ENCODE assay signal across 22 cellular contexts in the genomic region with DNA sequence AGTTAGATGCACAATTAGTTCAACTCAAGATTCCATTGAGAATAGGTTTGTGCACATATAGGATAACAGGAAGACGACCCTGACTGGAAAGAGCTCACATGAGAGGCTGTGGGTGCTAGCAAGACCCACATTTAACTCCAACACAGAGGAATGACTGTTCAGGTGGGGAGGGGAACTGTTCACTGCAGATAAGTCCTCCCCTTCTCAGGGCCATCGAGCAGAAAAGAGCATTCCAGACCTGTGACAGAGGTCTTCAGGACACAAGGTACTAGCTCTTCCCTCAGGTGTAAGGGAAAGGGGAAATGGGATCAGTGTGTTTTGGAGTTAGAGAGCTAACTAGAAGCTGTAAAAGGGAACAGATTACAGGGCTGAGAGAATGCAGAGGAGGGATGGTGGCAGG. TPM values are rescaled to one million over a fixed set of nuclear protein-coding genes. Genes with fewer than 3 reads are reported as not detected.
"Had no signal": no experiment of that assay in that cellular context is flagged by ENCODE, and none has a peak within 500 bp of the region (broad histone marks: within the 10 kb centered on the region; RNA-seq: fewer than 3 reads in every experiment).

No MANE protein-coding gene starts in this region.

- ATAC-seq: HepG2 had no signal

- H3K36me3 ChIP-seq: SJSA1 had no signal

- H3K4me3 ChIP-seq: SJSA1 had no signal

- H3K4me1 Mint-ChIP-seq: IgD-negative memory B cell had no signal

- H3K27me3 ChIP-seq: SJSA1 had no signal

- H3K36me3 Mint-ChIP-seq: IgD-negative memory B cell had no signal

- H3K27ac ChIP-seq: SJSA1 had no signal

- H3K27ac Mint-ChIP-seq: IgD-negative memory B cell had no signal

- H3K9ac ChIP-seq: SK-N-SH had no signal

- DNase-seq: Karpas-422, KBM-7, MM.1S, NCI-H1092 treated with DMSO at 0.1 percent for 48 hours, NCI-H1436, NCI-H187, NCI-H2029, NCI-H2081 treated with DMSO at 0.1 percent for 48 hours, NCI-H2171, NCI-H446, NCI-H510A, NCI-H524 treated with DMSO at 0.1 percent for 48 hours, NCI-H69, NCI-H774, Right ventricle myocardium superior, RPMI8226, SIG-M5, SK-N-SH had no signal

- H3K4me3 Mint-ChIP-seq: IgD-negative memory B cell had no signal

- H3K9me3 ChIP-seq: SJSA1, SK-N-SH had no signal

- H3K9me3 Mint-ChIP-seq: IgD-negative memory B cell had no signal

RNA-seq across cellular contexts. Expression of a gene that starts 8.7 kb away (rescaled TPM):
- total RNA-seq: HepG2, HT1080 had no signal
